Comparison of ENCODE assay signal across 9 cellular contexts in genomic region chr2:230828272-230828961, GRCh38. TPM values are rescaled to one million over a fixed set of nuclear protein-coding genes. Genes with fewer than 3 reads are reported as not detected.
DNase-seq lines count a peak whose midpoint lies in the region; ATAC-seq and TF ChIP-seq lines count a peak whose summit lies in the region.
"Had no signal": no experiment of that assay in that cellular context is flagged by ENCODE, and none has a peak within 500 bp of the region (broad histone marks: within the 10 kb centered on the region; RNA-seq: fewer than 3 reads in every experiment).

No MANE protein-coding gene starts in this region.

- ATAC-seq in HG02610 (IDR thresholded peaks at IDR 0.05; ENCODE audit: unreplicated experiment) (peak; percentile 44), HG02678 (IDR thresholded peaks at IDR 0.05; ENCODE audit: unreplicated experiment) (no peak), HG03135 (IDR thresholded peaks at IDR 0.05; ENCODE audit: unreplicated experiment) (no peak)
- peak; percentile 34 for ATAC-seq in central memory CD8-positive, alpha-beta T cell (replicated peaks; ENCODE audit: extremely low read depth, poor library complexity, severe bottlenecking)

- no peaks in the 10 kb centered on the region for H3K9me2 ChIP-seq in Karpas-422 (replicated peaks; ENCODE audit: insufficient read depth, low read length)

- H2AFZ ChIP-seq in parathyroid adenoma (peak overlapping the region; percentile 57), Karpas-422 (ENCODE audit: low read length) (no peak overlapping the region)

- TF ChIP-seq CTCF in GM10248 (IDR thresholded peaks at IDR 0.05; ENCODE audit: control extremely low read depth, extremely low read depth, low read depth, missing control alignments) (no peak), parathyroid adenoma (IDR thresholded peaks at IDR 0.05) (no peak)

- no peaks in the 10 kb centered on the region for H3K9me3 Mint-ChIP-seq in central memory CD8-positive, alpha-beta T cell

- no peak overlapping the region for H3K27ac Mint-ChIP-seq in central memory CD8-positive, alpha-beta T cell (ENCODE audit: low read depth)

- CTCF ChIA-PET in GM10248 (lab: Yijun Ruan, JAX) = interaction anchor here (0.9 to 5.9 kb wide), 4 partner anchors 11 to 224 kb away, joined by 3 to 50 read pairs (median 4); no protein-coding TSS in a partner anchor

- peak overlapping the region; percentile 23 for H3K4me3 Mint-ChIP-seq in central memory CD8-positive, alpha-beta T cell

- H3K4me3 ChIP-seq in parathyroid adenoma (ENCODE audit: low read depth, low read length) (no peak overlapping the region), Karpas-422 (ENCODE audit: low read length) (no peak overlapping the region)

- no peaks in the 10 kb centered on the region for H3K9me3 ChIP-seq in parathyroid adenoma (ENCODE audit: control insufficient read depth, low read length)
- no peaks in the 10 kb centered on the region for H3K9me3 ChIP-seq in Karpas-422 (ENCODE audit: low read length)

- H3K9ac ChIP-seq in parathyroid adenoma (no peak overlapping the region), Karpas-422 (ENCODE audit: low read length) (no peak overlapping the region)

- POLR2A ChIA-PET in GM10248 (lab: Yijun Ruan, JAX) = no interaction called here

- H3K36me3 ChIP-seq in parathyroid adenoma (ENCODE audit: control insufficient read depth, insufficient read depth, low read length) = no peaks in the 10 kb centered on the region
- no peaks in the 10 kb centered on the region for H3K36me3 ChIP-seq in Karpas-422 (ENCODE audit: insufficient read depth, low read length)

- H3K27me3 ChIP-seq in parathyroid adenoma (ENCODE audit: control insufficient read depth, insufficient read depth, low read length) (peaks cover 3% of the 10 kb centered on the region), Karpas-422 (ENCODE audit: low read length) (no peaks in the 10 kb centered on the region)

- H3K4me1 ChIP-seq in parathyroid adenoma (peaks cover 2% of the 10 kb centered on the region), Karpas-422 (ENCODE audit: low read length) (no peaks in the 10 kb centered on the region)

- DNase-seq in GM10248 (ENCODE audit: extremely low spot score) (peak; percentile 69), SW480 (ENCODE audit: low spot score) (no peak), Karpas-422 (no peak)
- no peak for DNase-seq in central memory CD8-positive, alpha-beta T cell (ENCODE audit: low spot score in 2 of 2)
- DNase-seq: NCI-H526 treated with DMSO at 0.1 percent for 48 hours had no signal

- no peak overlapping the region for H3K27ac ChIP-seq in parathyroid adenoma
- no peak overlapping the region for H3K27ac ChIP-seq in Karpas-422 (ENCODE audit: low read length)

- H4K20me1 ChIP-seq in Karpas-422 (ENCODE audit: insufficient read depth, low read depth, low read length) = no peaks in the 10 kb centered on the region

- H3K4me1 Mint-ChIP-seq in central memory CD8-positive, alpha-beta T cell = peaks cover 7% of the 10 kb centered on the region

- H3K36me3 Mint-ChIP-seq in central memory CD8-positive, alpha-beta T cell (ENCODE audit: insufficient read depth) = peaks cover 5% of the 10 kb centered on the region

- no peak overlapping the region for H3K4me2 ChIP-seq in parathyroid adenoma (ENCODE audit: low read length)
- H3K4me2 ChIP-seq in Karpas-422 (ENCODE audit: low read depth, low read length, poor library complexity, severe bottlenecking) = no peak overlapping the region

- H3K79me2 ChIP-seq in parathyroid adenoma (no peaks in the 10 kb centered on the region), Karpas-422 (ENCODE audit: low read length) (no peaks in the 10 kb centered on the region)

- peaks cover 75% of the 10 kb centered on the region for H3K27me3 Mint-ChIP-seq in central memory CD8-positive, alpha-beta T cell

RNA-seq across cellular contexts. Expression of gene ITM2C, which starts 36.3 kb away (rescaled TPM):
- total RNA-seq in Karpas-422 (2014; rRNA removed; shearing (Covaris generic); ENCODE audit: low replicate concordance) = 0.19 TPM in 1 of 2 replicates, not detected in the other

Comparison
In these comparisons a context has a peak if more than half of its experiments do, and no peak if none do; other contexts are left out.
1. ATAC-seq: peak in HG02610 (single experiment) and central memory CD8-positive, alpha-beta T cell (single experiment); none in HG02678 (single experiment) and HG03135 (single experiment).